8 cellular contexts compared by ENCODE assay signal in the genomic region with DNA sequence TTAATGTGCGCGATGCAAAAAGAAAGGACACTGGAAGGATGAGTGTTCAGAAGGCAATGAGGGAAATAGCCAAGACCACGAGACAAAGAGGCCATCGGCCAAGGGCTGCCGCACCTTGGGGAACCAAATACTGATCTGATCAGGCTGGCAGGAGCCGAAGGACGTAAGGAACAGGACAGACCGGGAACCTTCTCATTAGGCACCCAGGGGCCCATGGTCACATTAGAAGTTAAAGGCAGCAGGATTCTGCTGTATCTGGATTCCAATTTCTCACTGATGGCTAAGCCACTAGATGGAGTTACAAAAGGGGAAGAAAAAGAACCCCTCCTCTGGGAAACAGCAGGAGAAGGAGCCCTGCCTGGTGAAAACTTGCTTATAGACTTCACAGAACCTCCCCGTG. TPM values are rescaled to one million over a fixed set of nuclear protein-coding genes. Genes with fewer than 3 reads are reported as not detected.
A peak's percentile ranks its signal among the peaks of the same experiment; 100 is the strongest.
DNase-seq lines count a peak whose midpoint lies in the region; ATAC-seq and TF ChIP-seq lines count a peak whose summit lies in the region.

No MANE protein-coding gene starts in this region.

- H3K4me3 Mint-ChIP-seq in stimulated activated memory B cell treated with anti-CD40 and anti-IgM and Interleukin-4, amounts not matched to agents 10 μg/mL and 1 μg/mL and 100 μg/mL, for 72 hours, result no peak overlapping the region

- H3K36me3 Mint-ChIP-seq in stimulated activated memory B cell treated with anti-CD40 and anti-IgM and Interleukin-4, amounts not matched to agents 10 μg/mL and 1 μg/mL and 100 μg/mL, for 72 hours, result no peaks in the 10 kb centered on the region

- TF ChIP-seq POLR2A in breast epithelium (IDR thresholded peaks at IDR 0.05) (no peak), lower leg skin (IDR thresholded peaks at IDR 0.05) (no peak)

- intact Hi-C loops in breast epithelium (cut with DNase I; ENCODE audit: low total_unique reads), result no loop called here
- intact Hi-C loops in lower leg skin (cut with DNase I; ENCODE audit: low total_unique reads), result no loop called here

- H3K27ac Mint-ChIP-seq in stimulated activated memory B cell treated with anti-CD40 and anti-IgM and Interleukin-4, amounts not matched to agents 10 μg/mL and 1 μg/mL and 100 μg/mL, for 72 hours, result no peak overlapping the region

- peak overlapping the region; percentile 23; the same call in 1 of the 2 replicates for H3K27ac ChIP-seq in 22Rv1
- no peak overlapping the region for H3K27ac ChIP-seq in breast epithelium
- no peak overlapping the region for H3K27ac ChIP-seq in mucosa of rectum (ENCODE audit: low read depth in 2 of 2, low read length in 2 of 2)

- H3K27me3 Mint-ChIP-seq in stimulated activated memory B cell treated with anti-CD40 and anti-IgM and Interleukin-4, amounts not matched to agents 10 μg/mL and 1 μg/mL and 100 μg/mL, for 72 hours, result peaks cover 36% of the 10 kb centered on the region

- no peak for ATAC-seq in HG03432 (IDR thresholded peaks at IDR 0.05; ENCODE audit: unreplicated experiment)
- ATAC-seq in stimulated activated memory B cell treated with anti-CD40 and anti-IgM and Interleukin-4, amounts not matched to agents 10 μg/mL and 1 μg/mL and 100 μg/mL, for 72 hours, result no peak
- ATAC-seq in GM21526 (IDR thresholded peaks at IDR 0.05; ENCODE audit: low FRiP score, unreplicated experiment), result no peak

- H3K9ac ChIP-seq in mucosa of rectum (ENCODE audit: low read depth in 1 of 2, low read length in 2 of 2), result peak overlapping the region in 1 of 2 donors; percentile 63

- DNase-seq in GM12865 (ENCODE audit: low read depth) (no peak), breast epithelium (ENCODE audit: low spot score in 2 of 2) (no peak), lower leg skin (ENCODE audit: low spot score in 2 of 2) (no peak)

- peak overlapping the region; percentile 42; the same call in 1 of the 2 replicates for H3K4me3 ChIP-seq in GM12865 (ENCODE audit: low read depth, low read length)
- peak overlapping the region; percentile 39 to 60 (median 56) for H3K4me3 ChIP-seq in breast epithelium
- peak overlapping the region; percentile 68 to 78 for H3K4me3 ChIP-seq in mucosa of rectum (ENCODE audit: low read length in 2 of 2)
- no peak overlapping the region for H3K4me3 ChIP-seq in lower leg skin (ENCODE audit: low read depth, poor library complexity, severe bottlenecking)

- H3K27me3 ChIP-seq in breast epithelium (no peaks in the 10 kb centered on the region), mucosa of rectum (ENCODE audit: control insufficient read depth in 2 of 2, insufficient read depth in 2 of 2, low read length in 2 of 2) (no peaks in the 10 kb centered on the region)

- H3K9me3 ChIP-seq in breast epithelium, result no peaks in the 10 kb centered on the region
- H3K9me3 ChIP-seq in mucosa of rectum (ENCODE audit: control insufficient read depth in 2 of 2, low read length in 2 of 2), result no peaks in the 10 kb centered on the region

- 40 to 69% methylated on average over 9 of the region's 9 CpGs for WGBS in lower leg skin, 2 donors

- peaks cover 15% of the 10 kb centered on the region for H3K4me1 Mint-ChIP-seq in stimulated activated memory B cell treated with anti-CD40 and anti-IgM and Interleukin-4, amounts not matched to agents 10 μg/mL and 1 μg/mL and 100 μg/mL, for 72 hours

- H3K36me3 ChIP-seq in breast epithelium, result no peaks in the 10 kb centered on the region
- H3K36me3 ChIP-seq in mucosa of rectum (ENCODE audit: control insufficient read depth in 2 of 2, insufficient read depth in 2 of 2, low read length in 2 of 2), result no peaks in the 10 kb centered on the region

- H3K9me3 Mint-ChIP-seq in stimulated activated memory B cell treated with anti-CD40 and anti-IgM and Interleukin-4, amounts not matched to agents 10 μg/mL and 1 μg/mL and 100 μg/mL, for 72 hours, result no peaks in the 10 kb centered on the region

- TF ChIP-seq CTCF in 22Rv1 (IDR thresholded peaks at IDR 0.05) (no peak), GM12865 (IDR thresholded peaks at IDR 0.05; ENCODE audit: insufficient read depth, low read depth, low read length, missing control alignments) (no peak), breast epithelium (IDR thresholded peaks at IDR 0.05) (no peak), lower leg skin (IDR thresholded peaks at IDR 0.05) (no peak)

- H3K4me1 ChIP-seq in breast epithelium, result no peaks in the 10 kb centered on the region
- H3K4me1 ChIP-seq in mucosa of rectum (ENCODE audit: control insufficient read depth in 2 of 2, insufficient read depth in 2 of 2, low read length in 2 of 2), result peaks cover 7 to 13% of the 10 kb centered on the region in 2 donors

RNA-seq across cellular contexts. Expression of gene CPT1A, which starts 28.8 kb away (rescaled TPM):
- 10 to 100 TPM; 22.2 to 62.6 (median 30.4) TPM for total RNA-seq in breast epithelium
- 10 to 100 TPM; 23.4 to 95.8 (median 46.0) TPM for total RNA-seq in lower leg skin

RNA-seq across cellular contexts. Expression of gene MRPL21, which starts 33.2 kb away (rescaled TPM):
- total RNA-seq in breast epithelium (10 to 100 TPM; 44.3 to 89.1 (median 51.7) TPM), lower leg skin (10 to 100 TPM; 34.0 to 54.5 (median 41.8) TPM)

RNA-seq across cellular contexts. Expression of gene IGHMBP2, which starts 33.2 kb away (rescaled TPM):
- 10 to 100 TPM in 2 of 3 donors, 1 to 10 TPM in 1; 9.8 to 18.4 (median 13.6) TPM for total RNA-seq in breast epithelium
- 10 to 100 TPM; 18.6 to 33.3 (median 30.5) TPM for total RNA-seq in lower leg skin
